Comparison of ENCODE assay signal across 21 cellular contexts in genomic region chr5:124732349-124732875, GRCh38. TPM values are rescaled to one million over a fixed set of nuclear protein-coding genes. Genes with fewer than 3 reads are reported as not detected.
DNase-seq lines count a peak whose midpoint lies in the region; ATAC-seq, FAIRE-seq and TF ChIP-seq lines count a peak whose summit lies in the region.
"Had no signal": no experiment of that assay in that cellular context is flagged by ENCODE, and none has a peak within 500 bp of the region (broad histone marks: within the 10 kb centered on the region; RNA-seq: fewer than 3 reads in every experiment).

No MANE protein-coding gene starts in this region.

- TF ChIP-seq CTCF in DOHH2 (IDR thresholded peaks at IDR 0.05; ENCODE audit: low read depth, low read length, poor library complexity, severe bottlenecking): no peak
- no peak for TF ChIP-seq CTCF in HEK293 (tag by site-specific recombination; IDR thresholded peaks at IDR 0.05)
- no peak for TF ChIP-seq CTCF in dorsolateral prefrontal cortex (IDR thresholded peaks at IDR 0.05 in 54 of 56, conservative IDR thresholded peaks at IDR 0.05 in 2 of 56; ENCODE audit: low read depth in 1 of 56, partially characterized antibody in 56 of 56)
- no peak for TF ChIP-seq CTCF in nephron progenitor cell (IDR thresholded peaks at IDR 0.05)

- H3K9me3 ChIP-seq in DOHH2 (ENCODE audit: control insufficient read depth, insufficient read depth, low read length) (no peaks in the 10 kb centered on the region), HEK293 (ENCODE audit: control insufficient read depth, insufficient read depth, low read depth, low read length) (no peaks in the 10 kb centered on the region)
- H3K9me3 ChIP-seq: stomach, upper lobe of left lung had no signal

- no peaks in the 10 kb centered on the region for H3K9me2 ChIP-seq in DOHH2 (replicated peaks; ENCODE audit: control insufficient read depth, low read length)

- no peak for FAIRE-seq in RCC 7860 (lab: Jason Lieb, UNC)
- FAIRE-seq: K562, small intestine had no signal

- no peaks in the 10 kb centered on the region for H3K9me3 Mint-ChIP-seq in nephron progenitor cell
- H3K9me3 Mint-ChIP-seq: mesothelial cell of epicardium had no signal

- H3K27ac ChIP-seq in DOHH2 (ENCODE audit: low read depth, low read length) (peak overlapping the region; percentile 98), HEK293 (ENCODE audit: extremely low read depth, low read depth, low read length) (no peak overlapping the region; the same call in 1 of the 2 replicates), dorsolateral prefrontal cortex (peak overlapping the region in 37 of 59 donors; percentile 1 to 71 (median 40))
- H3K27ac ChIP-seq: GM23248, upper lobe of left lung had no signal

- no peaks in the 10 kb centered on the region for H3K27me3 Mint-ChIP-seq in nephron progenitor cell (ENCODE audit: low read depth, poor library complexity)

- H3K36me3 ChIP-seq in DOHH2 (ENCODE audit: control insufficient read depth, low read length): no peaks in the 10 kb centered on the region; the same call in 1 of the 2 replicates
- H3K36me3 ChIP-seq in HEK293 (ENCODE audit: control insufficient read depth in 2 of 2, insufficient read depth in 1 of 2, low read length in 2 of 2): no peaks in the 10 kb centered on the region
- H3K36me3 ChIP-seq: stomach, upper lobe of left lung had no signal

- CTCF ChIA-PET in HEK293 (lab: Yijun Ruan, JAX): interaction anchor here (0.7 kb wide), 1 partner anchor 176 kb away, joined by 5 read pairs; no protein-coding TSS in a partner anchor

- peak overlapping the region; percentile 28 for H3K4me3 ChIP-seq in DOHH2 (ENCODE audit: low read length)
- H3K4me3 ChIP-seq in HEK293 (ENCODE audit: low read depth, low read length): no peak overlapping the region
- peak overlapping the region in 1 of 59 donors; percentile 0 for H3K4me3 ChIP-seq in dorsolateral prefrontal cortex
- H3K4me3 ChIP-seq: GM23248, K562, stomach, upper lobe of left lung had no signal

- peaks cover 18% of the 10 kb centered on the region for H3F3A ChIP-seq in DOHH2 (ENCODE audit: control insufficient read depth, insufficient read depth)

- DNase-seq in dorsolateral prefrontal cortex: no peak
- DNase-seq in nephron progenitor cell: no peak
- DNase-seq in stimulated activated CD4-positive, alpha-beta T cell treated with anti-CD3 and anti-CD28 coated beads, Interleukin-2, amount 100 ng/mL, for 48 hours: no peak
- no peak for DNase-seq in RCC 7860 (ENCODE audit: low spot score)
- DNase-seq: activated CD4-positive, alpha-beta T cell treated with anti-CD3 and anti-CD28 coated beads for 1 hour; activated naive CD4-positive, alpha-beta T cell treated with anti-CD3 and anti-CD28 coated beads for 36 hours; activated T-cell treated with anti-CD3 and anti-CD28 coated beads, Interleukin-2, amount 50 U/mL, for 4 hours; central memory CD4-positive, alpha-beta T cell; effector CD4-positive, alpha-beta T cell; EL; GM23248; small intestine; stimulated activated CD4-positive, alpha-beta T cell treated with anti-CD3 and anti-CD28 coated beads, Interleukin-4, amount 100 ng/mL, for 24 hours; stomach; upper lobe of left lung had no signal

- H4K20me1 ChIP-seq in DOHH2 (ENCODE audit: control insufficient read depth, insufficient read depth, low read depth, low read length): no peaks in the 10 kb centered on the region

- intact Hi-C loops in dorsolateral prefrontal cortex (cut with DNase I): no loop called here

- H3K27me3 ChIP-seq in DOHH2 (ENCODE audit: control insufficient read depth, low read length) (no peaks in the 10 kb centered on the region), dorsolateral prefrontal cortex (no peaks in the 10 kb centered on the region)
- H3K27me3 ChIP-seq: stomach, upper lobe of left lung had no signal

- peak overlapping the region; percentile 75 for H3K4me2 ChIP-seq in DOHH2 (ENCODE audit: low read length)

- H3K4me1 ChIP-seq in DOHH2 (ENCODE audit: control insufficient read depth, low read length) (peaks cover 98% of the 10 kb centered on the region), HEK293 (ENCODE audit: control insufficient read depth, insufficient read depth, low read length) (peaks cover 60% of the 10 kb centered on the region)

- ATAC-seq in GM21360 (IDR thresholded peaks at IDR 0.05; ENCODE audit: unreplicated experiment) (no peak), HG02763 (IDR thresholded peaks at IDR 0.05; ENCODE audit: unreplicated experiment) (no peak)
- ATAC-seq: activated T-cell treated with anti-CD3 and anti-CD28 coated beads, Interleukin-2, amount 50 U/mL, for 4 hours; K562 had no signal

- peaks cover 29% of the 10 kb centered on the region for H3K4me1 Mint-ChIP-seq in nephron progenitor cell

- H3K27ac Mint-ChIP-seq in nephron progenitor cell: peak overlapping the region; percentile 96
- H3K27ac Mint-ChIP-seq: activated naive CD4-positive, alpha-beta T cell treated with anti-CD3 and anti-CD28 coated beads for 36 hours; mesothelial cell of epicardium had no signal

- peaks cover 99% of the 10 kb centered on the region for H3K79me2 ChIP-seq in DOHH2 (ENCODE audit: control insufficient read depth, low read length)

- POLR2A ChIA-PET in HEK293 (lab: Yijun Ruan, JAX): no interaction called here

- H3K36me3 Mint-ChIP-seq in nephron progenitor cell (ENCODE audit: low read depth): peaks cover 21% of the 10 kb centered on the region
- H3K36me3 Mint-ChIP-seq: mesothelial cell of epicardium had no signal

- H3K4me3 Mint-ChIP-seq in nephron progenitor cell: peak overlapping the region; percentile 67
- H3K4me3 Mint-ChIP-seq: activated naive CD4-positive, alpha-beta T cell treated with anti-CD3 and anti-CD28 coated beads for 36 hours; activated T-cell treated with anti-CD3 and anti-CD28 coated beads, Interleukin-2, amount 50 U/mL, for 4 hours; mesothelial cell of epicardium had no signal

TF ChIP-seq in HEK293, 187 proteins besides CTCF, POLR2A, EP300 and RAD21:
- TF ChIP-seq FEZF1 (tag by site-specific recombination; IDR thresholded peaks at IDR 0.05) (peak; percentile 31; the same call in 1 of the 2 replicates), ZNF155 (tag by site-specific recombination; IDR thresholded peaks at IDR 0.05) (no peak)
TF ChIP-seq in HEK293: peak in this region for 1.

RNA-seq across cellular contexts. Expression of gene ZNF608, which starts 14.0 kb away (rescaled TPM):
- 10 to 100 TPM; 21.1 to 70.6 (median 32.8) TPM for total RNA-seq in dorsolateral prefrontal cortex
- total RNA-seq: activated naive CD4-positive, alpha-beta T cell treated with anti-CD3 and anti-CD28 coated beads for 36 hours had no signal
